9 cellular contexts compared by ENCODE assay signal in the genomic region with DNA sequence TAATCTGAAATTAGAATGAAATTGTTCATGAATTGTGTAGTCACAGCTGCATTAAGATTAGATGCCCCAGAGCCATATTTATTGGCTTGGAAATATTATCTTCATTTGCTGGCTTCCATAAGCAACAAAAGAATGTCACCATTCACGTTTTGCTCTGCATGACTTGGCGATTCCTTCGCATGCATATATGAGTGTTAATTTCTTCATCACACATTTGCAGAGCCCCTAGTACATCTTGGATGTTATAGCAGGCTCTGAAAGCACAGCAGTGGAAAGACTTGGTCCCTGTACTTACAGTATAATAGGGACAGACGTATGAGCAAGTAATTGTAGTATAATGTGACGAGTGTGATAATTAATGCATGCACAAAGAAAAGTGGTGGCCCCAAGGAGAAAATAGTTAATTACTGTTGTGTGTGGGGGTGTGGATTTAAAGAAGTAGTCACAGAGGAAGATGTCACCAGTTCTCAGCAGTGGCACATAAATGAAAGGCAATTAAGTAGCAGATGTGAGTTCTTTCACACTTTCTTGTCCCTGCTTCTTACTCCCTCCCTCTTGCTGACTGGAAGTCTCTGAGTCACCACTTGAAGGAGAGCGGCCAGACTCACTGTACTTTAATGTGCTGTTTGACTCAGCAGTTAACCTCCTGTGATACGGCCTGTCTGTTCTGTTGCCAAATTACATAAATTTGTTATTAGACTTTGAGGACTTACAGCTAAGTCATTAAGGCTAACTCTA. TPM values are rescaled to one million over a fixed set of nuclear protein-coding genes. Genes with fewer than 3 reads are reported as not detected.
DNase-seq lines count a peak whose midpoint lies in the region; ATAC-seq, FAIRE-seq and TF ChIP-seq lines count a peak whose summit lies in the region.
"Had no signal": no experiment of that assay in that cellular context is flagged by ENCODE, and none has a peak within 500 bp of the region (broad histone marks: within the 10 kb centered on the region; RNA-seq: fewer than 3 reads in every experiment).

No MANE protein-coding gene starts in this region.

- no peaks in the 10 kb centered on the region for H3K27me3 Mint-ChIP-seq in activated T-cell treated with anti-CD3 and anti-CD28 coated beads, Interleukin-2, amount 50 U/mL, for 24 hours

- TF ChIP-seq POLR2A in endothelial cell of umbilical vein (IDR thresholded peaks at IDR 0.05; ENCODE audit: low read depth, low read length) (no peak), ovary (IDR thresholded peaks at IDR 0.05) (no peak)

- WGBS in ovary, 3 donors, result 41 to 48% (median 42%) methylated on average over 7 of the region's 7 CpGs

- no peak for DNase-seq in activated T-cell treated with anti-CD3 and anti-CD28 coated beads, Interleukin-2, amount 50 U/mL, for 24 hours
- no peak for DNase-seq in activated T-cell treated with anti-CD3 and anti-CD28 coated beads, Interleukin-2, amount 50 U/mL, for 1 hour
- DNase-seq in SK-MEL-5 (ENCODE audit: low read depth, low spot score), result peak; percentile 68
- DNase-seq in endothelial cell of umbilical vein (ENCODE audit: low read depth, low spot score), result peak; percentile 91
- peak; percentile 92 for DNase-seq in osteoblast (ENCODE audit: insufficient read length, low spot score, missing footprints)
- DNase-seq in NCI-H1930 (lab: John Stamatoyannopoulos, UW), result no peak
- no peak for DNase-seq in ovary

- H3K27ac Mint-ChIP-seq in activated T-cell treated with anti-CD3 and anti-CD28 coated beads, Interleukin-2, amount 50 U/mL, for 24 hours, result peak overlapping the region; percentile 30

- H3K9me3 Mint-ChIP-seq in activated T-cell treated with anti-CD3 and anti-CD28 coated beads, Interleukin-2, amount 50 U/mL, for 24 hours, result no peaks in the 10 kb centered on the region

- H4K20me1 ChIP-seq in endothelial cell of umbilical vein (replicated peaks; ENCODE audit: control insufficient read depth, extremely low read depth, insufficient read depth, low read length) (no peaks in the 10 kb centered on the region), osteoblast (ENCODE audit: insufficient read depth, low read length) (no peaks in the 10 kb centered on the region)

- H3K79me2 ChIP-seq in endothelial cell of umbilical vein (ENCODE audit: control insufficient read depth, insufficient read depth, low read length) (no peaks in the 10 kb centered on the region), osteoblast (ENCODE audit: insufficient read depth, low read length) (no peaks in the 10 kb centered on the region)

- H3K9ac ChIP-seq in endothelial cell of umbilical vein (replicated peaks; ENCODE audit: extremely low read depth, insufficient read depth, low read length), result peak overlapping the region; percentile 35

- no peaks in the 10 kb centered on the region for H3K36me3 ChIP-seq in endothelial cell of umbilical vein (ENCODE audit: control insufficient read depth in 2 of 2, extremely low read depth in 1 of 2, insufficient read depth in 2 of 2, low read length in 2 of 2)
- H3K36me3 ChIP-seq in osteoblast (ENCODE audit: insufficient read depth, low read length), result no peaks in the 10 kb centered on the region
- H3K36me3 ChIP-seq in ovary, result no peaks in the 10 kb centered on the region

- H3K9me1 ChIP-seq in endothelial cell of umbilical vein (replicated peaks; ENCODE audit: control insufficient read depth, extremely low read depth, insufficient read depth, low read length), result no peaks in the 10 kb centered on the region

- H3K4me1 ChIP-seq in endothelial cell of umbilical vein (ENCODE audit: control insufficient read depth, extremely low read depth, insufficient read depth, low read length) (peaks cover 20% of the 10 kb centered on the region), osteoblast (ENCODE audit: insufficient read depth, low read length) (peaks cover 29% of the 10 kb centered on the region), ovary (ENCODE audit: insufficient read depth) (no peaks in the 10 kb centered on the region)

- peak overlapping the region; percentile 52 for H2AFZ ChIP-seq in endothelial cell of umbilical vein (ENCODE audit: low read depth, low read length)
- H2AFZ ChIP-seq in osteoblast (ENCODE audit: low read length), result no peak overlapping the region

- ATAC-seq in GM18867 (IDR thresholded peaks at IDR 0.05; ENCODE audit: unreplicated experiment), result no peak

- BruUV-seq in endothelial cell of umbilical vein (replicated peaks; lab: Mats Ljungman, UMichigan), result no TSS peak

- in situ Hi-C loops in SK-MEL-5 (cut with HindIII; ENCODE audit: low pct_unique_long_range_greater_than_20kb, low sequenced_read_pairs), result no loop called here

- no peak for TF ChIP-seq EP300 in ovary (IDR thresholded peaks at IDR 0.05)

- no peaks in the 10 kb centered on the region for H3K36me3 Mint-ChIP-seq in activated T-cell treated with anti-CD3 and anti-CD28 coated beads, Interleukin-2, amount 50 U/mL, for 24 hours (ENCODE audit: low read depth)

- FAIRE-seq in endothelial cell of umbilical vein (lab: Jason Lieb, UNC), result peak; percentile 92
- FAIRE-seq: G401.6 had no signal

- H3K9me3 ChIP-seq in endothelial cell of umbilical vein (replicated peaks; ENCODE audit: control insufficient read depth, insufficient read depth, low read length), result no peaks in the 10 kb centered on the region
- no peaks in the 10 kb centered on the region for H3K9me3 ChIP-seq in osteoblast (ENCODE audit: low read depth, low read length)
- no peaks in the 10 kb centered on the region for H3K9me3 ChIP-seq in ovary

- dilution Hi-C loops in endothelial cell of umbilical vein (cut with MboI; ENCODE audit: extremely low pct_ligation_motif_present, low sequenced_read_pairs), result no loop called here

- H3K27ac ChIP-seq in endothelial cell of umbilical vein (ENCODE audit: insufficient read depth, low read depth, low read length) (peak overlapping the region; percentile 45), osteoblast (ENCODE audit: low read depth, low read length) (no peak overlapping the region), ovary (no peak overlapping the region)

- intact Hi-C loops in endothelial cell of umbilical vein (cut with micrococcal nuclease) (loop anchor here (1.0 kb wide), 1 partner anchor 17 kb away; no protein-coding TSS in a partner anchor), ovary (cut with DNase I) (no loop called here)

- H3K27me3 ChIP-seq in endothelial cell of umbilical vein (ENCODE audit: control insufficient read depth in 2 of 2, insufficient read depth in 2 of 2, low read length in 2 of 2) (no peaks in the 10 kb centered on the region), osteoblast (ENCODE audit: insufficient read depth, low read length) (no peaks in the 10 kb centered on the region), ovary (no peaks in the 10 kb centered on the region)

- H3K4me3 Mint-ChIP-seq in activated T-cell treated with anti-CD3 and anti-CD28 coated beads, Interleukin-2, amount 50 U/mL, for 24 hours, result peak overlapping the region; percentile 19

- CTCF ChIA-PET in endothelial cell of umbilical vein (lab: Charles Lee), result interaction anchor here (0.6 to 2.1 kb wide), 14 partner anchors 8 to 37 kb away, joined by 3 to 11 read pairs (median 5); a partner anchor contains a TSS

- peaks cover 36% of the 10 kb centered on the region for H3K4me1 Mint-ChIP-seq in activated T-cell treated with anti-CD3 and anti-CD28 coated beads, Interleukin-2, amount 50 U/mL, for 24 hours (ENCODE audit: low read depth)

- no peak overlapping the region for H3K4me3 ChIP-seq in endothelial cell of umbilical vein (replicated peaks in 1 of 3; ENCODE audit: insufficient read depth in 1 of 3, low read depth in 1 of 3, low read length in 3 of 3)
- H3K4me3 ChIP-seq in osteoblast (ENCODE audit: insufficient read depth, low read length), result no peak overlapping the region
- H3K4me3 ChIP-seq in ovary, result no peak overlapping the region

- POLR2A ChIA-PET in endothelial cell of umbilical vein (lab: Charles Lee), result interaction anchor here (0.7 to 0.9 kb wide), 2 partner anchors 16 to 22 kb away, joined by 3 read pairs; no protein-coding TSS in a partner anchor

- no peak for TF ChIP-seq CTCF in endothelial cell of umbilical vein (IDR thresholded peaks at IDR 0.05; ENCODE audit: extremely low read depth in 1 of 2, insufficient read depth in 1 of 2, low read depth in 1 of 2, low read length in 2 of 2)
- no peak for TF ChIP-seq CTCF in osteoblast (IDR thresholded peaks at IDR 0.05; ENCODE audit: extremely low read depth, low read depth, low read length)
- TF ChIP-seq CTCF in ovary (IDR thresholded peaks at IDR 0.05), result no peak

- peak overlapping the region; percentile 82 for H3K4me2 ChIP-seq in endothelial cell of umbilical vein (ENCODE audit: insufficient read depth, low read length)
- peak overlapping the region; percentile 47 for H3K4me2 ChIP-seq in osteoblast (ENCODE audit: insufficient read depth, low read length)

TF ChIP-seq in endothelial cell of umbilical vein, 7 proteins besides CTCF, POLR2A, EP300 and RAD21:
- peak; percentile 28 for TF ChIP-seq POLR2AphosphoS5 (IDR thresholded peaks at IDR 0.05; ENCODE audit: insufficient read depth, low read depth, low read length)
- peak; percentile 84 for TF ChIP-seq JUN (IDR thresholded peaks at IDR 0.05; ENCODE audit: borderline replicate concordance, insufficient read depth, insufficient read length, low read depth)
- peak; percentile 92 for TF ChIP-seq FOS (IDR thresholded peaks at IDR 0.05; ENCODE audit: borderline replicate concordance, insufficient read depth, low read length)
- TF ChIP-seq GATA2 (IDR thresholded peaks at IDR 0.05; ENCODE audit: insufficient read depth, insufficient read length, low read depth, low read length), result peak; percentile 31
- TF ChIP-seq, protein P1, sequence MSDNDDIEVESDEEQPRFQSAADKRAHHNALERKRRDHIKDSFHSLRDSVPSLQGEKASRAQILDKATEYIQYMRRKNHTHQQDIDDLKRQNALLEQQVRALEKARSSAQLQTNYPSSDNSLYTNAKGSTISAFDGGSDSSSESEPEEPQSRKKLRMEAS (IDR thresholded peaks at IDR 0.05; ENCODE audit: insufficient read depth, insufficient read length), result no peak

RNA-seq across cellular contexts. Expression of a gene that starts 21.0 kb away (rescaled TPM):
- 89.9 and 118 TPM in 2 replicates for total RNA-seq in SK-MEL-5 (2014; rRNA removed; shearing (Covaris generic))
- polyA plus RNA-seq in SK-MEL-5 (2015; cell fraction: cytosol; rRNA removed), result 152 and 205 TPM in 2 replicates
- 28.1 and 39.9 TPM in 2 replicates for polyA plus RNA-seq in SK-MEL-5 (2015; cell fraction: nucleus; rRNA removed)
- total RNA-seq in endothelial cell of umbilical vein, result 650 and 779 TPM in 2 replicates
- polyA plus RNA-seq in endothelial cell of umbilical vein, result 56.7 and 76.8 TPM in 2 replicates
- 211 and 231 TPM in 2 replicates for polyA plus RNA-seq in endothelial cell of umbilical vein (2011; cell fraction: cytosol; rRNA removed)
- polyA plus RNA-seq in endothelial cell of umbilical vein (2011; cell fraction: nucleus; rRNA removed), result 60.0 and 72.0 TPM in 2 replicates
- 757 and 1,016 TPM in 2 replicates for polyA plus RNA-seq in endothelial cell of umbilical vein (2012)
- polyA minus RNA-seq in endothelial cell of umbilical vein, result 42.6 and 46.3 TPM in 2 replicates
- polyA minus RNA-seq in endothelial cell of umbilical vein (2011; cell fraction: cytosol; rRNA and poly(A)+ RNA removed), result 185 TPM
- polyA minus RNA-seq in endothelial cell of umbilical vein (2011; cell fraction: nucleus; rRNA and poly(A)+ RNA removed), result 19.5 and 23.7 TPM in 2 replicates
- 103 and 116 TPM in 2 replicates for total RNA-seq in osteoblast
- 100 to 1,000 TPM in 5 of 7 donors, 10 to 100 TPM in 2; 38.6 to 327 (median 213) TPM for total RNA-seq in ovary
- 100 to 1,000 TPM; 175 to 642 TPM for polyA plus RNA-seq in ovary

Comparison
In these comparisons a context has a peak if more than half of its experiments do, and no peak if none do; other contexts are left out.
1. DNase-seq: peak in SK-MEL-5 (single experiment), endothelial cell of umbilical vein (single experiment) and osteoblast (single experiment); none in activated T-cell treated with anti-CD3 and anti-CD28 coated beads, Interleukin-2, amount 50 U/mL, for 24 hours (single experiment), activated T-cell treated with anti-CD3 and anti-CD28 coated beads, Interleukin-2, amount 50 U/mL, for 1 hour (single experiment), NCI-H1930 (0 of 2) and ovary (0 of 5).